In genomic region chr19:30799854-30800755, GRCh38 we compare ENCODE assay signal across 9 cellular contexts.
DNase-seq lines count a peak whose midpoint lies in the region; ATAC-seq and TF ChIP-seq lines count a peak whose summit lies in the region.
"Had no signal": no experiment of that assay in that cellular context is flagged by ENCODE, and none has a peak within 500 bp of the region (broad histone marks: within the 10 kb centered on the region; RNA-seq: fewer than 3 reads in every experiment).

No MANE protein-coding gene starts in this region.

- no peaks in the 10 kb centered on the region for H3K27me3 ChIP-seq in osteoblast (ENCODE audit: insufficient read depth, low read length)

- no peaks in the 10 kb centered on the region for H3K9me3 Mint-ChIP-seq in WTC11

- H3K9me3 ChIP-seq in HEK293 (ENCODE audit: control insufficient read depth, insufficient read depth, low read depth, low read length) = no peaks in the 10 kb centered on the region
- no peaks in the 10 kb centered on the region for H3K9me3 ChIP-seq in osteoblast (ENCODE audit: low read depth, low read length)

- H4K20me1 ChIP-seq in osteoblast (ENCODE audit: insufficient read depth, low read length) = no peaks in the 10 kb centered on the region

- ATAC-seq in WTC11 = peak; percentile 94

- H3K27ac ChIP-seq in HEK293 (ENCODE audit: extremely low read depth, low read depth, low read length) = no peak overlapping the region
- no peak overlapping the region for H3K27ac ChIP-seq in osteoblast (ENCODE audit: low read depth, low read length)

- H3K4me3 ChIP-seq in HEK293 (ENCODE audit: low read depth, low read length) = no peak overlapping the region
- no peak overlapping the region for H3K4me3 ChIP-seq in fibroblast of pulmonary artery (replicated peaks; ENCODE audit: low read depth, low read length)
- H3K4me3 ChIP-seq in osteoblast (ENCODE audit: insufficient read depth, low read length) = no peak overlapping the region

- POLR2A ChIA-PET in HEK293 (lab: Yijun Ruan, JAX) = interaction anchor here (1.0 kb wide), 1 partner anchor 10 kb away, joined by 4 read pairs; no protein-coding TSS in a partner anchor
- POLR2A ChIA-PET in WTC11 (lab: Charles Lee) = no interaction called here

- peaks cover 27% of the 10 kb centered on the region for H3K4me1 Mint-ChIP-seq in WTC11

- H3K4me1 ChIP-seq in HEK293 (ENCODE audit: control insufficient read depth, insufficient read depth, low read length) (no peaks in the 10 kb centered on the region; the same call in 1 of the 2 replicates), osteoblast (ENCODE audit: insufficient read depth, low read length) (no peaks in the 10 kb centered on the region)

- H3K36me3 Mint-ChIP-seq in WTC11 = no peaks in the 10 kb centered on the region
- H3K36me3 Mint-ChIP-seq: activated naive CD8-positive, alpha-beta T cell had no signal

- H3K27ac Mint-ChIP-seq in WTC11 = no peak overlapping the region
- H3K27ac Mint-ChIP-seq: activated naive CD8-positive, alpha-beta T cell had no signal

- peak; percentile 60 for DNase-seq in AG08395 (ENCODE audit: low spot score)
- peak; percentile 87 for DNase-seq in WTC11 (ENCODE audit: low spot score)
- DNase-seq in fibroblast of pulmonary artery (ENCODE audit: low read depth) = no peak
- no peak for DNase-seq in osteoblast (ENCODE audit: insufficient read length, low spot score, missing footprints)
- DNase-seq in HPDE6-E6E7 (ENCODE audit: extremely low spot score) = no peak
- DNase-seq in NCI-H524 (lab: John Stamatoyannopoulos, UW) = no peak
- DNase-seq in NK-92 treated with Interleukin-12 subunit alpha and Interleukin-12 subunit beta, amount 100 ng/mL, for 24 hours (lab: John Stamatoyannopoulos, UW) = no peak

- no peaks in the 10 kb centered on the region for H3K36me3 ChIP-seq in HEK293 (ENCODE audit: control insufficient read depth in 2 of 2, insufficient read depth in 1 of 2, low read length in 2 of 2)
- no peaks in the 10 kb centered on the region for H3K36me3 ChIP-seq in osteoblast (ENCODE audit: insufficient read depth, low read length)

- TF ChIP-seq CTCF in HEK293 (tag by site-specific recombination; IDR thresholded peaks at IDR 0.05) = peak; percentile 91
- peak; percentile 75 for TF ChIP-seq CTCF in WTC11 (IDR thresholded peaks at IDR 0.05)
- TF ChIP-seq CTCF in fibroblast of pulmonary artery (IDR thresholded peaks at IDR 0.05; ENCODE audit: low read length, missing control alignments) = peak; percentile 51
- TF ChIP-seq CTCF in osteoblast (IDR thresholded peaks at IDR 0.05; ENCODE audit: extremely low read depth, low read depth, low read length) = peak; percentile 50

- H2AFZ ChIP-seq in osteoblast (ENCODE audit: low read length) = no peak overlapping the region

- no peaks in the 10 kb centered on the region for H3K79me2 ChIP-seq in osteoblast (ENCODE audit: insufficient read depth, low read length)

- peaks cover 15% of the 10 kb centered on the region for H3K27me3 Mint-ChIP-seq in WTC11 (ENCODE audit: low read depth)

- H3K4me3 Mint-ChIP-seq in WTC11 = no peak overlapping the region
- H3K4me3 Mint-ChIP-seq: activated naive CD8-positive, alpha-beta T cell had no signal

- H3K4me2 ChIP-seq in osteoblast (ENCODE audit: insufficient read depth, low read length) = no peak overlapping the region

- CTCF ChIA-PET in HEK293 (lab: Yijun Ruan, JAX) (interaction anchor here (0.6 to 5.0 kb wide), 60 partner anchors 10 to 1425 kb away, joined by 3 to 90 read pairs (median 3); no protein-coding TSS in a partner anchor), WTC11 (lab: Charles Lee) (interaction anchor here (0.5 to 2.0 kb wide), 62 partner anchors 9 to 1424 kb away, joined by 3 to 40 read pairs (median 4); no protein-coding TSS in a partner anchor)

TF ChIP-seq in HEK293, 187 proteins besides CTCF, POLR2A, EP300 and RAD21 (continues in another document):
- TF ChIP-seq ZNF513 (tag by site-specific recombination; IDR thresholded peaks at IDR 0.05) (no peak), ZSCAN16 (tag by site-specific recombination; IDR thresholded peaks at IDR 0.05) (no peak), PBX3 (CRISPR knock-in tag; IDR thresholded peaks at IDR 0.05) (0 out of 2 replicates have a peak, but pooled peaks have one; percentile 29), ZSCAN30 (tag by site-specific recombination; IDR thresholded peaks at IDR 0.05) (no peak), INSM2 (tag by site-specific recombination; IDR thresholded peaks at IDR 0.05) (no peak), ZNF2 (tag by site-specific recombination; IDR thresholded peaks at IDR 0.05) (0 out of 2 replicates have a peak, but pooled peaks have one; percentile 50)

TF ChIP-seq in WTC11, 78 proteins besides CTCF, POLR2A, EP300 and RAD21 (continues in another document):
- TF ChIP-seq MYBL2 (CRISPR knock-in tag; IDR thresholded peaks at IDR 0.05) (no peak), NFE2L1 (CRISPR knock-in tag; IDR thresholded peaks at IDR 0.05) (no peak), NFYB (CRISPR knock-in tag; conservative IDR thresholded peaks at IDR 0.05; ENCODE audit: low read depth) (no peak), MXD4 (CRISPR knock-in tag; IDR thresholded peaks at IDR 0.05; ENCODE audit: borderline replicate concordance) (no peak), TEAD1 (CRISPR knock-in tag; IDR thresholded peaks at IDR 0.05) (no peak), NR3C1 (CRISPR knock-in tag; conservative IDR thresholded peaks at IDR 0.05; ENCODE audit: low read depth) (no peak), ATF3 (CRISPR knock-in tag; conservative IDR thresholded peaks at IDR 0.05) (no peak), TEAD4 (CRISPR knock-in tag; IDR thresholded peaks at IDR 0.05) (no peak), ATF6 (CRISPR knock-in tag; IDR thresholded peaks at IDR 0.05) (no peak), ELF4 (CRISPR knock-in tag; IDR thresholded peaks at IDR 0.05; ENCODE audit: low read depth) (no peak), ZNF396 (CRISPR knock-in tag; IDR thresholded peaks at IDR 0.05; ENCODE audit: borderline replicate concordance) (no peak), GRHL2 (CRISPR knock-in tag; IDR thresholded peaks at IDR 0.05; ENCODE audit: insufficient replicate concordance, severe bottlenecking) (no peak), ZNF232 (CRISPR knock-in tag; IDR thresholded peaks at IDR 0.05) (no peak), PREB (CRISPR knock-in tag; IDR thresholded peaks at IDR 0.05; ENCODE audit: borderline replicate concordance) (no peak), CDX4 (CRISPR knock-in tag; IDR thresholded peaks at IDR 0.05; ENCODE audit: borderline replicate concordance) (no peak)

Comparison
In these comparisons a context has a peak if more than half of its experiments do, and no peak if none do; other contexts are left out.
1. DNase-seq: peak in AG08395 (single experiment) and WTC11 (single experiment); none in fibroblast of pulmonary artery (single experiment), osteoblast (single experiment), HPDE6-E6E7 (single experiment), NCI-H524 (0 of 2) and NK-92 treated with Interleukin-12 subunit alpha and Interleukin-12 subunit beta, amount 100 ng/mL, for 24 hours (single experiment).
2. Peak in every context shown above with its lines, with median percentiles within 50 percentile points of each other: CTCF ChIP-seq.